Comparison of ENCODE assay signal across 1 cellular context in the genomic region with DNA sequence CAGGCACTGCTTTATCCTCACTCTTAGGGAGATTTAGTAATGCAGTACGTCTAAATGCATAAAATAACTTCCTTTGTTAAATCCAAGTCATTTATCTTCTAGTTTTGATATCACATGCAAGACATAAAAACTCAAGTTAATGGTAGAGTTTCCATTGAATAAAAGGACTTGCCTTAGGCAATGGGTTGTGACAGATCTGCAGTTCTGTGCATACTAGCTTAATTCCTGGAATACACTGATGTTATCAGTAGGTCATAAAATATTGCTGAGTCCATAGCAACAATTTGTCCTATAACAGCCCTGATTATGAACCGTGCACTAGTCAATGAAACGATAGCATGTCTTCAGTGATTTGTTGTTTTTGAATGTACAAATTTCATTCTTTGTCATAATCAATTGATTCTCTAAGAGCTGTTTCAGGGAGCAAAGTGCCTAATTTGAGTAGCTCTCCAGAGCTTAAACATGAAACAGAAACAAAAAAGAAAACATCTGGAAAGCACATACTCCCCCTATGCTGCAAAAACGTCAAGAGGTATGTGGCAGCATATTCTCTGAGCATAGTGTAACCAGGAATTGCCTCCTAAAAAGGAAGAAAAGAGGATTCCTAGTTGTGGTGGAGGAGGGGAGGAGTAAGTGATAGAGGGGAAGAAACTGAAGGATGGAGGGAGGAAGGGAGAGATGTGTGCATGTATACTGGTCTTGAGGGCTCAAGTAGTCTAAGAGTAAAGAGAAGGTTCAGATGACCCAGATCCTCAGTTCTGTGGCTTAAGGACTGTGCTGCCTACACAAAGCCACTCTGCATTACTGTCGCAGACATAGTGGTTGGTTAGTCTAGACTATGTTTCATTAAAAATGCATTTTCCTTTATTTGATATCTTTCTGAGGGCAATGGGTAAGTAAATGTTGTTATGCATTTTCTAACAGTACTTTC.
TF ChIP-seq lines count a peak whose summit lies in the region.

No MANE protein-coding gene starts in this region.

TF ChIP-seq in SK-N-SH, 30 proteins besides CTCF, POLR2A, EP300 and RAD21 (continued from another document):
- TF ChIP-seq, protein P1, sequence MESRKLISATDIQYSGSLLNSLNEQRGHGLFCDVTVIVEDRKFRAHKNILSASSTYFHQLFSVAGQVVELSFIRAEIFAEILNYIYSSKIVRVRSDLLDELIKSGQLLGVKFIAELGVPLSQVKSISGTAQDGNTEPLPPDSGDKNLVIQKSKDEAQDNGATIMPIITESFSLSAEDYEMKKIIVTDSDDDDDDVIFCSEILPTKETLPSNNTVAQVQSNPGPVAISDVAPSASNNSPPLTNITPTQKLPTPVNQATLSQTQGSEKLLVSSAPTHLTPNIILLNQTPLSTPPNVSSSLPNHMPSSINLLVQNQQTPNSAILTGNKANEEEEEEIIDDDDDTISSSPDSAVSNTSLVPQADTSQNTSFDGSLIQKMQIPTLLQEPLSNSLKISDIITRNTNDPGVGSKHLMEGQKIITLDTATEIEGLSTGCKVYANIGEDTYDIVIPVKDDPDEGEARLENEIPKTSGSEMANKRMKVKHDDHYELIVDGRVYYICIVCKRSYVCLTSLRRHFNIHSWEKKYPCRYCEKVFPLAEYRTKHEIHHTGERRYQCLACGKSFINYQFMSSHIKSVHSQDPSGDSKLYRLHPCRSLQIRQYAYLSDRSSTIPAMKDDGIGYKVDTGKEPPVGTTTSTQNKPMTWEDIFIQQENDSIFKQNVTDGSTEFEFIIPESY (IDR thresholded peaks at IDR 0.05; ENCODE audit: borderline replicate concordance, low read depth): no peak
- TF ChIP-seq, protein P2, sequence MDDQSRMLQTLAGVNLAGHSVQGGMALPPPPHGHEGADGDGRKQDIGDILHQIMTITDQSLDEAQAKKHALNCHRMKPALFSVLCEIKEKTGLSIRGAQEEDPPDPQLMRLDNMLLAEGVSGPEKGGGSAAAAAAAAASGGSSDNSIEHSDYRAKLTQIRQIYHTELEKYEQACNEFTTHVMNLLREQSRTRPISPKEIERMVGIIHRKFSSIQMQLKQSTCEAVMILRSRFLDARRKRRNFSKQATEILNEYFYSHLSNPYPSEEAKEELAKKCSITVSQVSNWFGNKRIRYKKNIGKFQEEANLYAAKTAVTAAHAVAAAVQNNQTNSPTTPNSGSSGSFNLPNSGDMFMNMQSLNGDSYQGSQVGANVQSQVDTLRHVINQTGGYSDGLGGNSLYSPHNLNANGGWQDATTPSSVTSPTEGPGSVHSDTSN (IDR thresholded peaks at IDR 0.05): peak; percentile 28; the same call in 1 of the 2 replicates
- TF ChIP-seq TCF12 (IDR thresholded peaks at IDR 0.05): no peak; the same call in 1 of the 2 replicates
- no peak for TF ChIP-seq GABPA (IDR thresholded peaks at IDR 0.05; ENCODE audit: low read depth)
- peak; percentile 68 for TF ChIP-seq CHD2 (IDR thresholded peaks at IDR 0.05; ENCODE audit: low read length, partially characterized antibody)
